In the genomic region with DNA sequence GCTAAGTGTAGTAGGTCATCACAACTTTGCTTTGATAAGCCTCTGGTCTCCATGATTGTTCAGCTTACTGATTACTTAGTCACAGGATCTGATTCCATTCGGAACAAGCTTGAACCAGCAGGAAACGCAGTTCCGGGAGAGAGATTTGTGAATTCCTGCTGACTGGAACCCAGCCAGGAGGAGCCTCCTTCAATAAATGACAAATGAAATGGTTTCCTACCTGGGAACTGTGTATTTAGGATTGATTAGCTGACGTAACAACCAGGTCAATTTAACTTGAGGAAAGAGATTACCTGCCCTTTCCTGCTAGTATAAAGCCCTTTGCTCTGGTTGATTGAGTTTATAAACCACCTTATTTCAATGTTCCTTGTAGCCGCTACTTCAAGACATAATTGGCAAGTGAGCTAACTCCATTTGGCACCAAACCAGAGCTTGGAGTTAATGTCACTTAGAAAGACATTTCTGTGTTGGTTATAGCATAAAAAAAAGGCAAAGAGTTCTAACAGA, we compare ENCODE assay signal across 13 cellular contexts. TPM values are rescaled to one million over a fixed set of nuclear protein-coding genes. Genes with fewer than 3 reads are reported as not detected.
DNase-seq lines count a peak whose midpoint lies in the region; ATAC-seq, FAIRE-seq and TF ChIP-seq lines count a peak whose summit lies in the region.
"Had no signal": no experiment of that assay in that cellular context is flagged by ENCODE, and none has a peak within 500 bp of the region (broad histone marks: within the 10 kb centered on the region; RNA-seq: fewer than 3 reads in every experiment).

No MANE protein-coding gene starts in this region.

- H3K27ac ChIP-seq in OCI-LY7 (ENCODE audit: low read depth, low read length, poor library complexity, severe bottlenecking) (no peak overlapping the region), endothelial cell of umbilical vein (ENCODE audit: insufficient read depth, low read depth, low read length) (peak overlapping the region; percentile 86)
- H3K27ac ChIP-seq: SK-N-MC, vagina had no signal

- H3K4me1 ChIP-seq in OCI-LY7 (ENCODE audit: insufficient read depth, low read length, poor library complexity, severe bottlenecking): peaks cover 12% of the 10 kb centered on the region
- peaks cover 68% of the 10 kb centered on the region for H3K4me1 ChIP-seq in endothelial cell of umbilical vein (ENCODE audit: control insufficient read depth, extremely low read depth, insufficient read depth, low read length)
- H3K4me1 ChIP-seq: vagina had no signal

- TF ChIP-seq POLR2A in endothelial cell of umbilical vein (IDR thresholded peaks at IDR 0.05; ENCODE audit: low read depth, low read length): no peak

- H3K9me1 ChIP-seq in endothelial cell of umbilical vein (replicated peaks; ENCODE audit: control insufficient read depth, extremely low read depth, insufficient read depth, low read length): no peaks in the 10 kb centered on the region

- no peak for TF ChIP-seq CTCF in OCI-LY7 (conservative IDR thresholded peaks at IDR 0.05; ENCODE audit: low read length)
- TF ChIP-seq CTCF in endothelial cell of umbilical vein (IDR thresholded peaks at IDR 0.05; ENCODE audit: extremely low read depth in 1 of 2, insufficient read depth in 1 of 2, low read depth in 1 of 2, low read length in 2 of 2): no peak
- no peak for TF ChIP-seq CTCF in nephron (IDR thresholded peaks at IDR 0.05; ENCODE audit: unreplicated experiment in 3 of 3)

- no peak overlapping the region for H3K4me3 Mint-ChIP-seq in nephron

- intact Hi-C loops in OCI-LY7 (cut with micrococcal nuclease; ENCODE audit: unreplicated experiment): no loop called here
- intact Hi-C loops in endothelial cell of umbilical vein (cut with micrococcal nuclease): no loop called here

- H4K20me1 ChIP-seq in OCI-LY7 (ENCODE audit: insufficient read depth, low read length) (no peaks in the 10 kb centered on the region), endothelial cell of umbilical vein (replicated peaks; ENCODE audit: control insufficient read depth, extremely low read depth, insufficient read depth, low read length) (no peaks in the 10 kb centered on the region)

- H3K27me3 ChIP-seq in endothelial cell of umbilical vein (ENCODE audit: control insufficient read depth in 2 of 2, insufficient read depth in 2 of 2, low read length in 2 of 2): no peaks in the 10 kb centered on the region
- H3K27me3 ChIP-seq: vagina had no signal

- H3K9ac ChIP-seq in endothelial cell of umbilical vein (replicated peaks; ENCODE audit: extremely low read depth, insufficient read depth, low read length): peak overlapping the region; percentile 73

- POLR2A ChIA-PET in OCI-LY7 (lab: Charles Lee): interaction anchor here (0.7 to 1.3 kb wide), 5 partner anchors 8 to 137 kb away, joined by 3 to 5 read pairs (median 3); no protein-coding TSS in a partner anchor
- POLR2A ChIA-PET in endothelial cell of umbilical vein (lab: Charles Lee): interaction anchor here (0.7 to 3.2 kb wide), 2 partner anchors 9 to 137 kb away, joined by 3 to 14 read pairs; a partner anchor contains a TSS

- ATAC-seq in GM18868 (IDR thresholded peaks at IDR 0.05; ENCODE audit: unreplicated experiment) (no peak), GM19397 (IDR thresholded peaks at IDR 0.05; ENCODE audit: unreplicated experiment) (no peak)

- no peaks in the 10 kb centered on the region for H3K4me1 Mint-ChIP-seq in nephron

- H3K79me2 ChIP-seq in OCI-LY7 (ENCODE audit: insufficient read depth, low read depth, low read length) (no peaks in the 10 kb centered on the region), endothelial cell of umbilical vein (ENCODE audit: control insufficient read depth, insufficient read depth, low read length) (peaks cover 7% of the 10 kb centered on the region)

- in situ Hi-C loops in G401 (cut with HindIII; ENCODE audit: low sequenced_read_pairs): loop anchor here (25.0 kb wide), 1 partner anchor 141 kb away; a partner anchor contains a TSS

- H3K9me3 ChIP-seq in OCI-LY7 (ENCODE audit: low read length): no peaks in the 10 kb centered on the region
- H3K9me3 ChIP-seq in endothelial cell of umbilical vein (replicated peaks; ENCODE audit: control insufficient read depth, insufficient read depth, low read length): no peaks in the 10 kb centered on the region
- H3K9me3 ChIP-seq: vagina had no signal

- H3K9me2 ChIP-seq in OCI-LY7 (ENCODE audit: insufficient read depth, low read length): no peaks in the 10 kb centered on the region

- peak; percentile 77 for FAIRE-seq in endothelial cell of umbilical vein (lab: Jason Lieb, UNC)

- H2AFZ ChIP-seq in OCI-LY7 (ENCODE audit: low read length) (no peak overlapping the region), endothelial cell of umbilical vein (ENCODE audit: low read depth, low read length) (no peak overlapping the region)

- H3K4me2 ChIP-seq in OCI-LY7 (ENCODE audit: low read length): no peak overlapping the region
- peak overlapping the region; percentile 82 for H3K4me2 ChIP-seq in endothelial cell of umbilical vein (ENCODE audit: insufficient read depth, low read length)

- H3K4me3 ChIP-seq in OCI-LY7 (ENCODE audit: low read depth, low read length, poor library complexity, severe bottlenecking) (no peak overlapping the region), endothelial cell of umbilical vein (replicated peaks in 1 of 3; ENCODE audit: insufficient read depth in 1 of 3, low read depth in 1 of 3, low read length in 3 of 3) (peak overlapping the region in 1 of 3 experiments; percentile 21)
- H3K4me3 ChIP-seq: SK-N-MC, vagina had no signal

- dilution Hi-C loops in endothelial cell of umbilical vein (cut with MboI; ENCODE audit: extremely low pct_ligation_motif_present, low sequenced_read_pairs): loop anchor here (25.0 kb wide), 1 partner anchor 141 kb away; a partner anchor contains a TSS

- H3K36me3 ChIP-seq in OCI-LY7 (ENCODE audit: insufficient read depth, low read length) (peaks cover 63% of the 10 kb centered on the region), endothelial cell of umbilical vein (ENCODE audit: control insufficient read depth in 2 of 2, extremely low read depth in 1 of 2, insufficient read depth in 2 of 2, low read length in 2 of 2) (peaks cover 4 to 6% of the 10 kb centered on the region in 2 experiments)

- peaks cover 56% of the 10 kb centered on the region for H3K36me3 Mint-ChIP-seq in nephron (ENCODE audit: low read depth)

- DNase-seq in G401 (ENCODE audit: low spot score) (peak; percentile 16), OCI-LY7 (ENCODE audit: low spot score) (no peak), endothelial cell of umbilical vein (ENCODE audit: low read depth, low spot score) (peak; percentile 94), MV-4-11 (lab: John Stamatoyannopoulos, UW) (no peak), NCI-H1436 treated with DMSO at 0.1 percent for 48 hours (lab: John Stamatoyannopoulos, UW) (no peak)
- DNase-seq: anterior cingulate cortex, head of caudate nucleus, NCI-H2107 had no signal

- CTCF ChIA-PET in OCI-LY7 (lab: Charles Lee; ENCODE audit: unreplicated experiment): interaction anchor here (0.8 to 1.2 kb wide), 2 partner anchors 146 to 215 kb away, joined by 3 to 4 read pairs; no protein-coding TSS in a partner anchor
- CTCF ChIA-PET in endothelial cell of umbilical vein (lab: Charles Lee): interaction anchor here (0.7 to 6.8 kb wide), 12 partner anchors 10 to 172 kb away, joined by 3 to 78 read pairs (median 4); a partner anchor contains a TSS

- no peaks in the 10 kb centered on the region for H3K27me3 Mint-ChIP-seq in nephron (ENCODE audit: low read depth)

- H3K27ac Mint-ChIP-seq in nephron: peak overlapping the region; percentile 57 to 87 (median 74)

- BruUV-seq in OCI-LY7 (replicated peaks; lab: Mats Ljungman, UMichigan): TSS peak; percentile 18
- BruUV-seq in endothelial cell of umbilical vein (replicated peaks; lab: Mats Ljungman, UMichigan): no TSS peak

- H3K9me3 Mint-ChIP-seq in nephron: no peaks in the 10 kb centered on the region

TF ChIP-seq in endothelial cell of umbilical vein, 7 proteins besides CTCF, POLR2A, EP300 and RAD21:
- TF ChIP-seq, protein P1, sequence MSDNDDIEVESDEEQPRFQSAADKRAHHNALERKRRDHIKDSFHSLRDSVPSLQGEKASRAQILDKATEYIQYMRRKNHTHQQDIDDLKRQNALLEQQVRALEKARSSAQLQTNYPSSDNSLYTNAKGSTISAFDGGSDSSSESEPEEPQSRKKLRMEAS (IDR thresholded peaks at IDR 0.05; ENCODE audit: insufficient read depth, insufficient read length): no peak
- TF ChIP-seq GATA2 (IDR thresholded peaks at IDR 0.05; ENCODE audit: insufficient read depth, insufficient read length, low read depth, low read length) (peak; percentile 73), JUN (IDR thresholded peaks at IDR 0.05; ENCODE audit: borderline replicate concordance, insufficient read depth, insufficient read length, low read depth) (peak; percentile 71), EZH2 (IDR thresholded peaks at IDR 0.05; ENCODE audit: borderline replicate concordance, low read depth, low read length, severe bottlenecking) (no peak), MYC (IDR thresholded peaks at IDR 0.05; ENCODE audit: low read depth, low read length) (no peak), POLR2AphosphoS5 (IDR thresholded peaks at IDR 0.05; ENCODE audit: insufficient read depth, low read depth, low read length) (peak; percentile 92), FOS (IDR thresholded peaks at IDR 0.05; ENCODE audit: borderline replicate concordance, insufficient read depth, low read length) (peak; percentile 79)
TF ChIP-seq in endothelial cell of umbilical vein: peak in this region for 4.

RNA-seq across cellular contexts. Expression of a gene that starts 35.1 kb away (rescaled TPM):
- 1.7 TPM in 2 replicates for total RNA-seq in G401 (2014; rRNA removed; shearing (Covaris generic))
- total RNA-seq in OCI-LY7 (2014; rRNA removed; shearing (Covaris generic)): 0.05 and 0.06 TPM in 2 replicates
- 0.57 TPM in 1 of 2 replicates, not detected in the other for total RNA-seq in OCI-LY7 (2022)
- total RNA-seq in endothelial cell of umbilical vein: 0.13 and 0.18 TPM in 2 replicates
- polyA plus RNA-seq in endothelial cell of umbilical vein: 0.13 and 0.14 TPM in 2 replicates
- polyA plus RNA-seq in endothelial cell of umbilical vein (2011; cell fraction: cytosol; rRNA removed): 0.14 and 0.18 TPM in 2 replicates
- polyA plus RNA-seq in endothelial cell of umbilical vein (2011; cell fraction: nucleus; rRNA removed): 0.37 and 0.43 TPM in 2 replicates
- 0.05 and 0.25 TPM in 2 replicates for polyA plus RNA-seq in endothelial cell of umbilical vein (2012)
- 0.06 and 0.07 TPM in 2 replicates for polyA minus RNA-seq in endothelial cell of umbilical vein
- polyA minus RNA-seq in endothelial cell of umbilical vein (2011; cell fraction: cytosol; rRNA and poly(A)+ RNA removed): not detected
- 0.14 TPM in 1 of 2 replicates, not detected in the other for polyA minus RNA-seq in endothelial cell of umbilical vein (2011; cell fraction: nucleus; rRNA and poly(A)+ RNA removed)
- total RNA-seq: vagina had no signal

Comparison
In these comparisons a context has a peak if more than half of its experiments do, and no peak if none do; other contexts are left out.
1. DNase-seq: peak in G401 (single experiment) and endothelial cell of umbilical vein (single experiment); none in OCI-LY7 (single experiment), MV-4-11 (single experiment) and NCI-H1436 treated with DMSO at 0.1 percent for 48 hours (single experiment).